Comparison of ENCODE assay signal across 23 cellular contexts in the genomic region with DNA sequence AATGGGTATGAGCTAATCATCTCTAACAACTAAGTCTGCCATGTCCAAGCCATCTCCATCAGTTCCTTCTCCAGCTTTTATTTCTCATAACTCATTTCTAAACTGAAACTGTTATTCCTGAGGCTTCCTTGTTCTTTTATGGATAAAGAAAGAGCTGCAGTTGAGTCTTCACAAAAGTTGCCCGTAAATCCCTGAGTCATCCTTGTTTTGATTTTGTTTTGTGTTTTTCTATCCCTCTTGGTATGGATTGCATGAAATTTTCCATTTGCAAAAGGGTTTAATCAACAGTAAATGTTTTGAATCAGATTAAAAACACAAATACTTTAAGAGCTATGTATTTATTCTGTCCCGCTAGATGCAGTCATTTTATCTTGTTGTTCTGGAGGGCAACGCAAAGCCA.
DNase-seq lines count a peak whose midpoint lies in the region; ATAC-seq, FAIRE-seq and TF ChIP-seq lines count a peak whose summit lies in the region.
"Had no signal": no experiment of that assay in that cellular context is flagged by ENCODE, and none has a peak within 500 bp of the region (broad histone marks: within the 10 kb centered on the region; RNA-seq: fewer than 3 reads in every experiment).

No MANE protein-coding gene starts in this region.

- DNase-seq in HepG2 (ENCODE audit: low spot score) (no peak), right lobe of liver (no peak), astrocyte of the hippocampus (ENCODE audit: low read depth, low spot score) (peak; percentile 20), fibroblast of villous mesenchyme (ENCODE audit: low read depth) (peak; percentile 51), smooth muscle cell (lab: John Stamatoyannopoulos, UW; ENCODE audit: unreplicated experiment) (no peak), MV-4-11 (lab: John Stamatoyannopoulos, UW) (no peak), sigmoid colon (no peak), SHP77 treated with DMSO at 0.1 percent for 48 hours (lab: John Stamatoyannopoulos, UW) (no peak)
- DNase-seq: Caco-2; CD4-positive, CD25-positive, alpha-beta regulatory T cell; CD8-positive, alpha-beta T cell; DMS153; DND-41; GM23248; H7; HCEC 1CT had no signal

- H3K36me3 ChIP-seq in HepG2 (replicated peaks in 1 of 2; ENCODE audit: control insufficient read depth in 1 of 2, insufficient read depth in 2 of 2, low read length in 2 of 2) (no peaks in the 10 kb centered on the region), right lobe of liver (no peaks in the 10 kb centered on the region), smooth muscle cell (ENCODE audit: low read depth) (no peaks in the 10 kb centered on the region), sigmoid colon (no peaks in the 10 kb centered on the region)
- H3K36me3 ChIP-seq: BLaER1 had no signal

- POLR2A ChIA-PET in HepG2 (lab: Yijun Ruan, JAX) = no interaction called here

- TF ChIP-seq EP300 in HepG2 (IDR thresholded peaks at IDR 0.05; ENCODE audit: low read depth in 2 of 2, low read length in 2 of 2) (no peak), HepG2 (CRISPR knock-in tag; IDR thresholded peaks at IDR 0.05; ENCODE audit: borderline replicate concordance) (no peak), sigmoid colon (IDR thresholded peaks at IDR 0.05) (no peak)

- BruUV-seq in HepG2 (replicated peaks; lab: Mats Ljungman, UMichigan) = no TSS peak

- H3K4me2 ChIP-seq in HepG2 (ENCODE audit: low read depth, low read length) (no peak overlapping the region), smooth muscle cell (no peak overlapping the region)
- H3K4me2 ChIP-seq: BLaER1 had no signal

- ATAC-seq in HepG2 = no peak
- ATAC-seq in right lobe of liver = no peak
- ATAC-seq: CD8-positive, alpha-beta T cell had no signal

- no peak overlapping the region for H3K9ac ChIP-seq in HepG2 (ENCODE audit: insufficient read depth, low read depth, low read length)
- no peak overlapping the region for H3K9ac ChIP-seq in smooth muscle cell (ENCODE audit: low read depth)
- H3K9ac ChIP-seq: BLaER1, GM23248 had no signal

- H4K20me1 ChIP-seq in HepG2 (ENCODE audit: insufficient read depth, low read length) (no peaks in the 10 kb centered on the region), smooth muscle cell (ENCODE audit: low read depth) (no peaks in the 10 kb centered on the region)
- H4K20me1 ChIP-seq: BLaER1 had no signal

- FAIRE-seq in HepG2 (lab: Jason Lieb, UNC) = no peak
- FAIRE-seq: A204.1, G401.6, GM12892, H1 had no signal

- TF ChIP-seq POLR2A in HepG2 (IDR thresholded peaks at IDR 0.05; ENCODE audit: insufficient read depth in 1 of 2, low read depth in 2 of 2, low read length in 2 of 2) = no peak
- TF ChIP-seq POLR2A in right lobe of liver (IDR thresholded peaks at IDR 0.05) = no peak
- no peak for TF ChIP-seq POLR2A in sigmoid colon (IDR thresholded peaks at IDR 0.05)

- H2AFZ ChIP-seq in HepG2 (ENCODE audit: low read length) (no peak overlapping the region), smooth muscle cell (ENCODE audit: low read depth) (peak overlapping the region; percentile 0)
- H2AFZ ChIP-seq: GM23248 had no signal

- TF ChIP-seq CTCF in HepG2 (CRISPR knock-in tag; IDR thresholded peaks at IDR 0.05) = no peak
- no peak for TF ChIP-seq CTCF in right lobe of liver (IDR thresholded peaks at IDR 0.05)
- TF ChIP-seq CTCF in fibroblast of villous mesenchyme (IDR thresholded peaks at IDR 0.05; ENCODE audit: insufficient read depth, low read depth, low read length) = no peak
- TF ChIP-seq CTCF in smooth muscle cell (IDR thresholded peaks at IDR 0.05; ENCODE audit: borderline replicate concordance, insufficient read depth, poor library complexity, severe bottlenecking) = no peak
- TF ChIP-seq CTCF in sigmoid colon (IDR thresholded peaks at IDR 0.05) = no peak

- H3K79me2 ChIP-seq in HepG2 (ENCODE audit: insufficient read depth, low read length) (no peaks in the 10 kb centered on the region), smooth muscle cell (ENCODE audit: low read depth) (no peaks in the 10 kb centered on the region)

- H3K4me1 ChIP-seq in HepG2 (ENCODE audit: insufficient read depth, low read length) = no peaks in the 10 kb centered on the region
- no peaks in the 10 kb centered on the region for H3K4me1 ChIP-seq in right lobe of liver
- H3K4me1 ChIP-seq in smooth muscle cell (ENCODE audit: low read depth) = no peaks in the 10 kb centered on the region
- H3K4me1 ChIP-seq in sigmoid colon = no peaks in the 10 kb centered on the region
- H3K4me1 ChIP-seq: BLaER1, Caco-2 had no signal

- WGBS in HepG2 (ENCODE audit: low lambda C conversion rate) = 27% methylated on average over 3 of the region's 3 CpGs
- 66% methylated on average over 3 of the region's 3 CpGs for WGBS in right lobe of liver (ENCODE audit: insufficient coverage, low coverage, low lambda C conversion rate, missing lambda C conversion rate)
- WGBS in smooth muscle cell (ENCODE audit: low lambda C conversion rate) = 73% methylated on average over 3 of the region's 3 CpGs
- WGBS in sigmoid colon, 2 donors = 83 to 88% methylated on average over 3 of the region's 3 CpGs

- H3K4me3 ChIP-seq in HepG2 (replicated peaks in 1 of 3; ENCODE audit: insufficient read depth in 1 of 3, low read depth in 2 of 3, low read length in 3 of 3) = no peak overlapping the region
- H3K4me3 ChIP-seq in right lobe of liver = no peak overlapping the region
- no peak overlapping the region for H3K4me3 ChIP-seq in fibroblast of villous mesenchyme (ENCODE audit: low read depth, low read length)
- no peak overlapping the region for H3K4me3 ChIP-seq in smooth muscle cell
- no peak overlapping the region for H3K4me3 ChIP-seq in sigmoid colon
- H3K4me3 ChIP-seq: BLaER1, GM23248 had no signal

- H3F3A ChIP-seq in smooth muscle cell (ENCODE audit: low read depth) = no peaks in the 10 kb centered on the region

- H3K27me3 ChIP-seq in HepG2 (ENCODE audit: control insufficient read depth in 1 of 2, insufficient read depth in 2 of 2, low read length in 2 of 2) = no peaks in the 10 kb centered on the region
- H3K27me3 ChIP-seq in right lobe of liver = no peaks in the 10 kb centered on the region
- H3K27me3 ChIP-seq in smooth muscle cell (ENCODE audit: low read depth) = no peaks in the 10 kb centered on the region
- H3K27me3 ChIP-seq in sigmoid colon = no peaks in the 10 kb centered on the region
- H3K27me3 ChIP-seq: BLaER1 had no signal

- CTCF ChIA-PET in HepG2 (lab: Yijun Ruan, JAX; ENCODE audit: low intra/inter-chr PET ratio, low total read pairs) = no interaction called here

- in situ Hi-C loops in HepG2 (cut with HindIII; ENCODE audit: extremely low pct_ligation_motif_present, low pct_unique_long_range_greater_than_20kb) = no loop called here

- H3K27ac ChIP-seq in HepG2 (ENCODE audit: extremely low read length, insufficient read depth, low read length) (no peak overlapping the region), right lobe of liver (no peak overlapping the region), smooth muscle cell (ENCODE audit: low read depth) (no peak overlapping the region), sigmoid colon (no peak overlapping the region)
- H3K27ac ChIP-seq: 22Rv1, BLaER1, C4-2B, GM23248 had no signal

- intact Hi-C loops in HepG2 (cut with micrococcal nuclease; ENCODE audit: unreplicated experiment) (no loop called here), right lobe of liver (cut with DNase I) (no loop called here), sigmoid colon (cut with DNase I) (no loop called here)

- H3K9me3 ChIP-seq in HepG2 (ENCODE audit: low read length) (no peaks in the 10 kb centered on the region), right lobe of liver (no peaks in the 10 kb centered on the region), smooth muscle cell (replicated peaks; ENCODE audit: low read depth) (no peaks in the 10 kb centered on the region), sigmoid colon (no peaks in the 10 kb centered on the region)
- H3K9me3 ChIP-seq: Caco-2 had no signal

- no peak for TF ChIP-seq RAD21 in HepG2 (CRISPR knock-in tag; IDR thresholded peaks at IDR 0.05)

TF ChIP-seq in HepG2, 621 proteins besides CTCF, POLR2A, EP300 and RAD21:
- TF ChIP-seq AGO2 (optimal IDR thresholded peaks at IDR 0.05; ENCODE audit: low read depth, low read length) (no peak), NFE2L2 (IDR thresholded peaks at IDR 0.05; ENCODE audit: low read length) (peak; percentile 82), LCORL (IDR thresholded peaks at IDR 0.05) (no peak), LCORL (CRISPR knock-in tag; IDR thresholded peaks at IDR 0.05) (no peak), ZNF639 (CRISPR knock-in tag; conservative IDR thresholded peaks at IDR 0.05) (no peak), RBM22 (optimal IDR thresholded peaks at IDR 0.05; ENCODE audit: low read length) (no peak)

Comparison
In these comparisons a context has a peak if more than half of its experiments do, and no peak if none do; other contexts are left out.
1. DNase-seq: peak in astrocyte of the hippocampus (single experiment) and fibroblast of villous mesenchyme (single experiment); none in HepG2 (single experiment), right lobe of liver (0 of 3), smooth muscle cell (single experiment), MV-4-11 (single experiment), sigmoid colon (single experiment) and SHP77 treated with DMSO at 0.1 percent for 48 hours (single experiment).